Comparison of ENCODE assay signal across 1 cellular context in the genomic region with DNA sequence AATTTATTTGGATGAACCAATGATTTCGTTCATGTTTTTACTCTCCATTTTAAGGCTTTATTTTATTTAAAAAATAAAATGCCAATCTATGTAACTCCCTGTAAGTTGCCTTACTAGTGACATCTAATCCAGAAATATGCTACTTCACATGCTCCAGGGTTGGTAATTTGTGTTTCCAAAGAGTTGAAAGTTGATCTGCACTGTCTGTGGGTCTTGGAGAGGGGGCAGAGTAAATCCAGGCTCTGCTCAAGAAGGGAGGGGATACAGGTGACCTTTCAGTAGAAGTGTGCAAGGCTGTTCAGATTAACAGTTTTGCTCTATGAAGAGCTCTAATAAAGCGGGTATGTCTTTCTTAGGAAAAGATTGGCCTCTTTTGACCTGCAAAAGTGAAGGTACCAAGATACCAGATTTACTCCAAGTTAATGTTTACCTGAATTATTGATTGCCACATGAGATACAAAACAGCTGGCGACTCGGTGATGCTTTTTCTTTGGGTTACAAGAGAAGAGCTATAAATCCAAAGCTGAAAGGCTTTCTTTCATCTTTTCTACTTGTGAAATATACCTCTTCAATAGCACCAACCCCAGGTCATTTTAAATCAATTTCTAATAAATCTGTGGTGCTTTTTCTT.
TF ChIP-seq lines count a peak whose summit lies in the region.

No MANE protein-coding gene starts in this region.

TF ChIP-seq in HepG2, 621 proteins besides CTCF, POLR2A, EP300 and RAD21 (continued from another document):
- TF ChIP-seq, protein P1, sequence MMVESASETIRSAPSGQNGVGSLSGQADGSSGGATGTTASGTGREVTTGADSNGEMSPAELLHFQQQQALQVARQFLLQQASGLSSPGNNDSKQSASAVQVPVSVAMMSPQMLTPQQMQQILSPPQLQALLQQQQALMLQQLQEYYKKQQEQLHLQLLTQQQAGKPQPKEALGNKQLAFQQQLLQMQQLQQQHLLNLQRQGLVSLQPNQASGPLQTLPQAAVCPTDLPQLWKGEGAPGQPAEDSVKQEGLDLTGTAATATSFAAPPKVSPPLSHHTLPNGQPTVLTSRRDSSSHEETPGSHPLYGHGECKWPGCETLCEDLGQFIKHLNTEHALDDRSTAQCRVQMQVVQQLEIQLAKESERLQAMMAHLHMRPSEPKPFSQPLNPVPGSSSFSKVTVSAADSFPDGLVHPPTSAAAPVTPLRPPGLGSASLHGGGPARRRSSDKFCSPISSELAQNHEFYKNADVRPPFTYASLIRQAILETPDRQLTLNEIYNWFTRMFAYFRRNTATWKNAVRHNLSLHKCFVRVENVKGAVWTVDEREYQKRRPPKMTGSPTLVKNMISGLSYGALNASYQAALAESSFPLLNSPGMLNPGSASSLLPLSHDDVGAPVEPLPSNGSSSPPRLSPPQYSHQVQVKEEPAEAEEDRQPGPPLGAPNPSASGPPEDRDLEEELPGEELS (CRISPR knock-in tag; IDR thresholded peaks at IDR 0.05), result 0 out of 2 replicates have a peak, but pooled peaks have one; percentile 15
- TF ChIP-seq SIX4 (CRISPR knock-in tag; IDR thresholded peaks at IDR 0.05), result peak; percentile 64; the same call in 1 of the 2 replicates
- TF ChIP-seq ZNF563 (CRISPR knock-in tag; IDR thresholded peaks at IDR 0.05), result no peak
- TF ChIP-seq ZBTB42 (CRISPR knock-in tag; IDR thresholded peaks at IDR 0.05), result no peak
- no peak for TF ChIP-seq CHD2 (IDR thresholded peaks at IDR 0.05; ENCODE audit: low read depth, low read length)
- no peak for TF ChIP-seq KDM2A (CRISPR knock-in tag; IDR thresholded peaks at IDR 0.05; ENCODE audit: borderline replicate concordance, low read depth)
- no peak for TF ChIP-seq GATAD1 (CRISPR knock-in tag; IDR thresholded peaks at IDR 0.05)
- TF ChIP-seq, protein P2, sequence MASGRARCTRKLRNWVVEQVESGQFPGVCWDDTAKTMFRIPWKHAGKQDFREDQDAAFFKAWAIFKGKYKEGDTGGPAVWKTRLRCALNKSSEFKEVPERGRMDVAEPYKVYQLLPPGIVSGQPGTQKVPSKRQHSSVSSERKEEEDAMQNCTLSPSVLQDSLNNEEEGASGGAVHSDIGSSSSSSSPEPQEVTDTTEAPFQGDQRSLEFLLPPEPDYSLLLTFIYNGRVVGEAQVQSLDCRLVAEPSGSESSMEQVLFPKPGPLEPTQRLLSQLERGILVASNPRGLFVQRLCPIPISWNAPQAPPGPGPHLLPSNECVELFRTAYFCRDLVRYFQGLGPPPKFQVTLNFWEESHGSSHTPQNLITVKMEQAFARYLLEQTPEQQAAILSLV (CRISPR knock-in tag; IDR thresholded peaks at IDR 0.05; ENCODE audit: borderline replicate concordance), result no peak
- no peak for TF ChIP-seq ZNF317 (CRISPR knock-in tag; IDR thresholded peaks at IDR 0.05)
- TF ChIP-seq ZNF713 (CRISPR knock-in tag; IDR thresholded peaks at IDR 0.05), result no peak
- no peak for TF ChIP-seq ZNF383 (CRISPR knock-in tag; IDR thresholded peaks at IDR 0.05; ENCODE audit: borderline replicate concordance)
- no peak for TF ChIP-seq PAF1 (CRISPR knock-in tag; IDR thresholded peaks at IDR 0.05)
- TF ChIP-seq CCDC6 (CRISPR knock-in tag; IDR thresholded peaks at IDR 0.05), result no peak
- no peak for TF ChIP-seq ZNF589 (CRISPR knock-in tag; conservative IDR thresholded peaks at IDR 0.05)
- TF ChIP-seq TBP (CRISPR knock-in tag; IDR thresholded peaks at IDR 0.05), result no peak
- TF ChIP-seq KDM6A (CRISPR knock-in tag; IDR thresholded peaks at IDR 0.05; ENCODE audit: low read depth), result no peak
- TF ChIP-seq, protein P3, sequence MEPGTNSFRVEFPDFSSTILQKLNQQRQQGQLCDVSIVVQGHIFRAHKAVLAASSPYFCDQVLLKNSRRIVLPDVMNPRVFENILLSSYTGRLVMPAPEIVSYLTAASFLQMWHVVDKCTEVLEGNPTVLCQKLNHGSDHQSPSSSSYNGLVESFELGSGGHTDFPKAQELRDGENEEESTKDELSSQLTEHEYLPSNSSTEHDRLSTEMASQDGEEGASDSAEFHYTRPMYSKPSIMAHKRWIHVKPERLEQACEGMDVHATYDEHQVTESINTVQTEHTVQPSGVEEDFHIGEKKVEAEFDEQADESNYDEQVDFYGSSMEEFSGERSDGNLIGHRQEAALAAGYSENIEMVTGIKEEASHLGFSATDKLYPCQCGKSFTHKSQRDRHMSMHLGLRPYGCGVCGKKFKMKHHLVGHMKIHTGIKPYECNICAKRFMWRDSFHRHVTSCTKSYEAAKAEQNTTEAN (CRISPR knock-in tag; conservative IDR thresholded peaks at IDR 0.05), result no peak
- TF ChIP-seq ZNF260 (CRISPR knock-in tag; IDR thresholded peaks at IDR 0.05; ENCODE audit: borderline replicate concordance, low read depth), result no peak
- no peak for TF ChIP-seq HDAC2 (CRISPR knock-in tag; IDR thresholded peaks at IDR 0.05)
- TF ChIP-seq, protein P4, sequence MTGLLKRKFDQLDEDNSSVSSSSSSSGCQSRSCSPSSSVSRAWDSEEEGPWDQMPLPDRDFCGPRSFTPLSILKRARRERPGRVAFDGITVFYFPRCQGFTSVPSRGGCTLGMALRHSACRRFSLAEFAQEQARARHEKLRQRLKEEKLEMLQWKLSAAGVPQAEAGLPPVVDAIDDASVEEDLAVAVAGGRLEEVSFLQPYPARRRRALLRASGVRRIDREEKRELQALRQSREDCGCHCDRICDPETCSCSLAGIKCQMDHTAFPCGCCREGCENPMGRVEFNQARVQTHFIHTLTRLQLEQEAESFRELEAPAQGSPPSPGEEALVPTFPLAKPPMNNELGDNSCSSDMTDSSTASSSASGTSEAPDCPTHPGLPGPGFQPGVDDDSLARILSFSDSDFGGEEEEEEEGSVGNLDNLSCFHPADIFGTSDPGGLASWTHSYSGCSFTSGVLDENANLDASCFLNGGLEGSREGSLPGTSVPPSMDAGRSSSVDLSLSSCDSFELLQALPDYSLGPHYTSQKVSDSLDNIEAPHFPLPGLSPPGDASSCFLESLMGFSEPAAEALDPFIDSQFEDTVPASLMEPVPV (CRISPR knock-in tag; IDR thresholded peaks at IDR 0.05), result no peak
- 0 out of 2 replicates have a peak, but pooled peaks have one; percentile 22 for TF ChIP-seq SAP130 (CRISPR knock-in tag; IDR thresholded peaks at IDR 0.05; ENCODE audit: low read depth)
- TF ChIP-seq ARID2 (CRISPR knock-in tag; IDR thresholded peaks at IDR 0.05; ENCODE audit: borderline replicate concordance), result no peak
- TF ChIP-seq, protein P5, sequence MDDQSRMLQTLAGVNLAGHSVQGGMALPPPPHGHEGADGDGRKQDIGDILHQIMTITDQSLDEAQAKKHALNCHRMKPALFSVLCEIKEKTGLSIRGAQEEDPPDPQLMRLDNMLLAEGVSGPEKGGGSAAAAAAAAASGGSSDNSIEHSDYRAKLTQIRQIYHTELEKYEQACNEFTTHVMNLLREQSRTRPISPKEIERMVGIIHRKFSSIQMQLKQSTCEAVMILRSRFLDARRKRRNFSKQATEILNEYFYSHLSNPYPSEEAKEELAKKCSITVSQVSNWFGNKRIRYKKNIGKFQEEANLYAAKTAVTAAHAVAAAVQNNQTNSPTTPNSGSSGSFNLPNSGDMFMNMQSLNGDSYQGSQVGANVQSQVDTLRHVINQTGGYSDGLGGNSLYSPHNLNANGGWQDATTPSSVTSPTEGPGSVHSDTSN (CRISPR knock-in tag; IDR thresholded peaks at IDR 0.05; ENCODE audit: borderline replicate concordance), result no peak
- no peak for TF ChIP-seq CHD4 (IDR thresholded peaks at IDR 0.05; ENCODE audit: borderline replicate concordance, low read length)
- TF ChIP-seq, protein P6, sequence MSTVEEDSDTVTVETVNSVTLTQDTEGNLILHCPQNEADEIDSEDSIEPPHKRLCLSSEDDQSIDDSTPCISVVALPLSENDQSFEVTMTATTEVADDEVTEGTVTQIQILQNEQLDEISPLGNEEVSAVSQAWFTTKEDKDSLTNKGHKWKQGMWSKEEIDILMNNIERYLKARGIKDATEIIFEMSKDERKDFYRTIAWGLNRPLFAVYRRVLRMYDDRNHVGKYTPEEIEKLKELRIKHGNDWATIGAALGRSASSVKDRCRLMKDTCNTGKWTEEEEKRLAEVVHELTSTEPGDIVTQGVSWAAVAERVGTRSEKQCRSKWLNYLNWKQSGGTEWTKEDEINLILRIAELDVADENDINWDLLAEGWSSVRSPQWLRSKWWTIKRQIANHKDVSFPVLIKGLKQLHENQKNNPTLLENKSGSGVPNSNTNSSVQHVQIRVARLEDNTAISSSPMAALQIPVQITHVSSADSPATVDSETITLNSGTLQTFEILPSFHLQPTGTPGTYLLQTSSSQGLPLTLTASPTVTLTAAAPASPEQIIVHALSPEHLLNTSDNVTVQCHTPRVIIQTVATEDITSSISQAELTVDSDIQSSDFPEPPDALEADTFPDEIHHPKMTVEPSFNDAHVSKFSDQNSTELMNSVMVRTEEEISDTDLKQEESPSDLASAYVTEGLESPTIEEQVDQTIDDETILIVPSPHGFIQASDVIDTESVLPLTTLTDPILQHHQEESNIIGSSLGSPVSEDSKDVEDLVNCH (CRISPR knock-in tag; IDR thresholded peaks at IDR 0.05), result no peak
- no peak for TF ChIP-seq ZNF382 (CRISPR knock-in tag; IDR thresholded peaks at IDR 0.05; ENCODE audit: borderline replicate concordance)
- no peak for TF ChIP-seq KLF13 (CRISPR knock-in tag; IDR thresholded peaks at IDR 0.05)
- TF ChIP-seq, protein P7, sequence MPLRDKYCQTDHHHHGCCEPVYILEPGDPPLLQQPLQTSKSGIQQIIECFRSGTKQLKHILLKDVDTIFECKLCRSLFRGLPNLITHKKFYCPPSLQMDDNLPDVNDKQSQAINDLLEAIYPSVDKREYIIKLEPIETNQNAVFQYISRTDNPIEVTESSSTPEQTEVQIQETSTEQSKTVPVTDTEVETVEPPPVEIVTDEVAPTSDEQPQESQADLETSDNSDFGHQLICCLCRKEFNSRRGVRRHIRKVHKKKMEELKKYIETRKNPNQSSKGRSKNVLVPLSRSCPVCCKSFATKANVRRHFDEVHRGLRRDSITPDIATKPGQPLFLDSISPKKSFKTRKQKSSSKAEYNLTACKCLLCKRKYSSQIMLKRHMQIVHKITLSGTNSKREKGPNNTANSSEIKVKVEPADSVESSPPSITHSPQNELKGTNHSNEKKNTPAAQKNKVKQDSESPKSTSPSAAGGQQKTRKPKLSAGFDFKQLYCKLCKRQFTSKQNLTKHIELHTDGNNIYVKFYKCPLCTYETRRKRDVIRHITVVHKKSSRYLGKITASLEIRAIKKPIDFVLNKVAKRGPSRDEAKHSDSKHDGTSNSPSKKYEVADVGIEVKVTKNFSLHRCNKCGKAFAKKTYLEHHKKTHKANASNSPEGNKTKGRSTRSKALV (CRISPR knock-in tag; IDR thresholded peaks at IDR 0.05), result no peak
- TF ChIP-seq, protein P8, sequence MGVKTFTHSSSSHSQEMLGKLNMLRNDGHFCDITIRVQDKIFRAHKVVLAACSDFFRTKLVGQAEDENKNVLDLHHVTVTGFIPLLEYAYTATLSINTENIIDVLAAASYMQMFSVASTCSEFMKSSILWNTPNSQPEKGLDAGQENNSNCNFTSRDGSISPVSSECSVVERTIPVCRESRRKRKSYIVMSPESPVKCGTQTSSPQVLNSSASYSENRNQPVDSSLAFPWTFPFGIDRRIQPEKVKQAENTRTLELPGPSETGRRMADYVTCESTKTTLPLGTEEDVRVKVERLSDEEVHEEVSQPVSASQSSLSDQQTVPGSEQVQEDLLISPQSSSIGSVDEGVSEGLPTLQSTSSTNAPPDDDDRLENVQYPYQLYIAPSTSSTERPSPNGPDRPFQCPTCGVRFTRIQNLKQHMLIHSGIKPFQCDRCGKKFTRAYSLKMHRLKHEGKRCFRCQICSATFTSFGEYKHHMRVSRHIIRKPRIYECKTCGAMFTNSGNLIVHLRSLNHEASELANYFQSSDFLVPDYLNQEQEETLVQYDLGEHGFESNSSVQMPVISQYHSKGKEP (CRISPR knock-in tag; IDR thresholded peaks at IDR 0.05), result no peak
- TF ChIP-seq ZNF703 (CRISPR knock-in tag; IDR thresholded peaks at IDR 0.05; ENCODE audit: borderline replicate concordance), result no peak
